ENCODE assay signal across 9 cellular contexts in the genomic region with DNA sequence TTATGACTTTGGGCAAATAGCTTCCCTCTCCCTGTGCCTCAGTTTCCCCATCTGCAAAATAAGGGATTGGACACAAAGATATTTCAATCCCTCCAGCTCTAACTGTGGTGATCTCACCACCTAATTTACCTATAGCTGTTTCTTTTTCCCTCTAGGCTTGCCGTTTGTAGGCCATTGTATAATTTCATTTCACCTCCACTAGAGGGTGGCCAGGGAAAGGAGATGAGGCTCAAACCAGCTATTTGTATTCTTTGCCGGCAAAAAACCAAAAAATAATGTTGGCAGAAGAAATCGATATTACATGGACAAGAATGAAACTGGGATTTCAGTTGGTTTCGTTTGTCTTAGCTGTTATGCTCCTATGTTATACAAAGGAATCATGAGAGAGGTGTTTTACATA. TPM values are rescaled to one million over a fixed set of nuclear protein-coding genes. Genes with fewer than 3 reads are reported as not detected.
DNase-seq lines count a peak whose midpoint lies in the region; ATAC-seq and TF ChIP-seq lines count a peak whose summit lies in the region.
"Had no signal": no experiment of that assay in that cellular context is flagged by ENCODE, and none has a peak within 500 bp of the region (broad histone marks: within the 10 kb centered on the region; RNA-seq: fewer than 3 reads in every experiment).

No MANE protein-coding gene starts in this region.

- no peak for TF ChIP-seq POLR2A in GM18505 (IDR thresholded peaks at IDR 0.05; ENCODE audit: borderline replicate concordance, extremely low read depth, insufficient read depth, insufficient read length)

- CTCF ChIA-PET in naive thymus-derived CD4-positive, alpha-beta T cell (lab: Charles Lee) = interaction anchor here (0.5 to 2.1 kb wide), 9 partner anchors 10 to 631 kb away, joined by 3 to 19 read pairs (median 3); no protein-coding TSS in a partner anchor

- H3K27ac ChIP-seq in naive thymus-derived CD4-positive, alpha-beta T cell (ENCODE audit: low read depth, low read length) = no peak overlapping the region
- H3K27ac ChIP-seq: neutrophil had no signal

- intact Hi-C loops in naive thymus-derived CD4-positive, alpha-beta T cell (cut with micrococcal nuclease) = loop anchor here (1.0 to 5.0 kb wide), 6 partner anchors 37 to 348 kb away; a partner anchor contains a TSS

- POLR2A ChIA-PET in naive thymus-derived CD4-positive, alpha-beta T cell (lab: Charles Lee) = interaction anchor here (1.1 kb wide), 1 partner anchor 27 kb away, joined by 3 read pairs; no protein-coding TSS in a partner anchor

- no peak overlapping the region for H3K4me3 ChIP-seq in GM12864 (ENCODE audit: low read depth, low read length)
- H3K4me3 ChIP-seq in naive thymus-derived CD4-positive, alpha-beta T cell (ENCODE audit: low read length) = no peak overlapping the region

- H3K4me1 ChIP-seq in naive thymus-derived CD4-positive, alpha-beta T cell (ENCODE audit: control insufficient read depth in 2 of 2, insufficient read depth in 2 of 2, low read length in 2 of 2) = no peaks in the 10 kb centered on the region

- H3K27me3 ChIP-seq in naive thymus-derived CD4-positive, alpha-beta T cell (ENCODE audit: control insufficient read depth in 2 of 2, insufficient read depth in 2 of 2, low read length in 2 of 2) = no peaks in the 10 kb centered on the region
- H3K27me3 ChIP-seq: neutrophil had no signal

- H3K27ac Mint-ChIP-seq in naive thymus-derived CD4-positive, alpha-beta T cell = peak overlapping the region in 1 of 9 donors; percentile 76

- ATAC-seq in naive thymus-derived CD4-positive, alpha-beta T cell = peak; percentile 55
- no peak for ATAC-seq in GM18505 (IDR thresholded peaks at IDR 0.05; ENCODE audit: unreplicated experiment)

- H3K4me1 Mint-ChIP-seq in naive thymus-derived CD4-positive, alpha-beta T cell = peaks cover 0 to 5% (median 0%) of the 10 kb centered on the region in 7 donors

- H3K9me3 Mint-ChIP-seq in naive thymus-derived CD4-positive, alpha-beta T cell = no peaks in the 10 kb centered on the region

- no peaks in the 10 kb centered on the region for H3K9me3 ChIP-seq in naive thymus-derived CD4-positive, alpha-beta T cell (ENCODE audit: control insufficient read depth in 2 of 3, low read length in 3 of 3)
- H3K9me3 ChIP-seq: neutrophil had no signal

- H3K36me3 ChIP-seq in naive thymus-derived CD4-positive, alpha-beta T cell (ENCODE audit: control insufficient read depth in 2 of 3, insufficient read depth in 3 of 3, low read length in 3 of 3) = no peaks in the 10 kb centered on the region
- H3K36me3 ChIP-seq: neutrophil had no signal

- H3K27me3 Mint-ChIP-seq in naive thymus-derived CD4-positive, alpha-beta T cell = peaks cover 0 to 3% (median 0%) of the 10 kb centered on the region in 5 donors

- no peaks in the 10 kb centered on the region for H3K36me3 Mint-ChIP-seq in naive thymus-derived CD4-positive, alpha-beta T cell

- peak; percentile 38 for DNase-seq in AG20443 (ENCODE audit: low spot score)
- DNase-seq in GM12864 (ENCODE audit: low read depth) = no peak
- peak; percentile 10 for DNase-seq in HuH-7.5 (ENCODE audit: low spot score)
- peak; percentile 24 for DNase-seq in RPMI7951 (ENCODE audit: low read depth)
- DNase-seq in dermis blood vessel endothelial cell = peak; percentile 36
- DNase-seq in naive thymus-derived CD4-positive, alpha-beta T cell = peak in 7 of 9 donors; percentile 22 to 54 (median 35)
- DNase-seq in UCSD-AML1 (lab: John Stamatoyannopoulos, UW; ENCODE audit: unreplicated experiment) = no peak

- H3K4me3 Mint-ChIP-seq in naive thymus-derived CD4-positive, alpha-beta T cell = no peak overlapping the region

- peak; percentile 44 for TF ChIP-seq CTCF in GM12864 (IDR thresholded peaks at IDR 0.05; ENCODE audit: low read depth, low read length, missing control alignments)

RNA-seq across cellular contexts. Expression of a gene that starts 36.1 kb away (rescaled TPM):
- 19.5 and 26.3 TPM in 2 replicates for total RNA-seq in RPMI7951 (2014; rRNA removed; shearing (Covaris generic))
- 0.42 and 0.51 TPM in 2 replicates for total RNA-seq in dermis blood vessel endothelial cell
- total RNA-seq in naive thymus-derived CD4-positive, alpha-beta T cell = 100 to 1,000 TPM in 3 of 5 experiments, 10 to 100 TPM in 2; 68.9 to 115 (median 102) TPM
- polyA plus RNA-seq in naive thymus-derived CD4-positive, alpha-beta T cell = 10 to 100 TPM; 24.2 to 27.0 TPM

Comparison
In these comparisons a context has a peak if more than half of its experiments do, and no peak if none do; other contexts are left out.
1. DNase-seq: peak in AG20443 (single experiment), HuH-7.5 (single experiment), RPMI7951 (single experiment), dermis blood vessel endothelial cell (single experiment) and naive thymus-derived CD4-positive, alpha-beta T cell (7 of 9); none in GM12864 (single experiment) and UCSD-AML1 (single experiment).
2. RNA of a gene that starts 36.1 kb away (total RNA-seq): 68.9 to 115 TPM in naive thymus-derived CD4-positive, alpha-beta T cell and 19.5 to 26.3 TPM in RPMI7951; 0.42 to 0.51 TPM in dermis blood vessel endothelial cell; every median in the first group is over 10 times any median in the second.